Comparison of ENCODE assay signal across 8 cellular contexts in the genomic region with DNA sequence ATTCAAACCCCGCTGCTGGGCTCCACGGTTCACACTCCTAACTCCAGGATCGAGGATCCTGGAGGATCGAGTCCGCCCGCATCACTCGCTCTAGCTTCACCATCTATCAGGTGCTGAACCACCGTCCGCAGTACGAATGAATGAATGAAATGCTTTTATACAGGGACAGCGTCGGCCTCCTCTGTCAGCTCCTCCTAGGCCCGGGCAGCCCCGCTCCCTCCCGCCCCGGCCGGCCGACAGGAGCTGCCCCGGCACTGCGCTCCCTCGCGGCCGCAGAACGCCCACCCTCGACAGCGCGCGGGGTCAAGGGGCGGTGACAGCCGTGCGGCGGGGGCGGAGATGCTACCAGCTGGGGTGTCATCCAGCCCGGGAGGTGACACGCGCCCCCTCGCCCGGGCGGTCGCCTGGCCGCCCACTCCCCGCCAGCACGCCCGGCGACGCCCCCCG. TPM values are rescaled to one million over a fixed set of nuclear protein-coding genes. Genes with fewer than 3 reads are reported as not detected.
DNase-seq lines count a peak whose midpoint lies in the region; ATAC-seq, FAIRE-seq and TF ChIP-seq lines count a peak whose summit lies in the region.

No MANE protein-coding gene starts in this region.

- H2BK5ac ChIP-seq in H1 (ENCODE audit: low read depth, low read length), result no peak overlapping the region

- peak overlapping the region in 3 of 4 experiments; percentile 3 to 81 (median 20); a peak in 4 of 7 replicates for H3K9ac ChIP-seq in H1 (replicated peaks in 1 of 4; ENCODE audit: extremely low read depth in 1 of 4, low read depth in 3 of 4, low read length in 3 of 4)

- H3K4me3 ChIP-seq in H1 (ENCODE audit: extremely low read depth in 1 of 4, insufficient read depth in 2 of 4, low read depth in 3 of 4, low read length in 4 of 4) (peak overlapping the region; percentile 70 to 87 (median 80)), mucosa of descending colon (peak overlapping the region; percentile 61)

- H3K36me3 ChIP-seq in H1 (ENCODE audit: control insufficient read depth in 2 of 4, insufficient read depth in 4 of 4, low read length in 3 of 4) (peaks cover 0 to 4% (median 3%) of the 10 kb centered on the region in 4 experiments; a peak in 2 of 8 replicates), mucosa of descending colon (ENCODE audit: low read depth) (no peaks in the 10 kb centered on the region)

- peak; percentile 59 for ATAC-seq in HG02759 (IDR thresholded peaks at IDR 0.05; ENCODE audit: unreplicated experiment)
- ATAC-seq in mucosa of descending colon, result peak; percentile 79

- no peak overlapping the region for H2BK20ac ChIP-seq in H1 (ENCODE audit: low read length)

- TF ChIP-seq POLR2A in H1 (IDR thresholded peaks at IDR 0.05; ENCODE audit: control extremely low read depth in 1 of 2, low read depth in 2 of 2, low read length in 2 of 2), result no peak

- no peak overlapping the region for H4K91ac ChIP-seq in H1 (replicated peaks; ENCODE audit: insufficient read length, low read length)

- H3K27ac ChIP-seq in H1 (ENCODE audit: low read depth, low read length), result no peak overlapping the region

- TF ChIP-seq RAD21 in H1 (IDR thresholded peaks at IDR 0.05 in 1 of 2, conservative IDR thresholded peaks at IDR 0.05 in 1 of 2; ENCODE audit: low read depth in 2 of 2, low read length in 2 of 2), result peak in 1 of 2 experiments; percentile 34; a peak in 2 of 4 replicates

- peaks cover 0 to 12% of the 10 kb centered on the region in 2 experiments; a peak in 2 of 4 replicates for H3K79me2 ChIP-seq in H1 (ENCODE audit: control insufficient read depth in 1 of 2, insufficient read depth in 2 of 2, low read length in 2 of 2)

- no peak overlapping the region for H3K4ac ChIP-seq in H1 (replicated peaks; ENCODE audit: insufficient read length, low read depth, low read length)

- H3K36me3 Mint-ChIP-seq in activated CD4-positive, alpha-beta memory T cell treated with anti-CD3 and anti-CD28 coated beads, Interleukin-2, amount 10 ng/mL, durations not matched to agents 7 days and 5 days (ENCODE audit: low read depth), result peaks cover 27% of the 10 kb centered on the region

- WGBS in H1 (ENCODE audit: extremely low coverage in 1 of 2, insufficient coverage in 1 of 2, insufficient read length in 1 of 2, insufficient replicate concordance in 2 of 2, low coverage in 1 of 2, low lambda C conversion rate in 2 of 2, missing lambda C conversion rate in 1 of 2), 2 experiments, result 1% methylated on average over 13 of the region's 47 CpGs; no CpG with 5 or more reads in 1 of the 2 experiments

- no peak overlapping the region for H2BK120ac ChIP-seq in H1 (replicated peaks; ENCODE audit: low read depth, low read length)

- H2BK12ac ChIP-seq in H1 (ENCODE audit: low read depth, low read length), result no peak overlapping the region

- peak overlapping the region; percentile 89 for H3K14ac ChIP-seq in H1 (ENCODE audit: insufficient read length)

- no peak overlapping the region for H4K8ac ChIP-seq in H1 (ENCODE audit: extremely low read depth, insufficient read depth, low read length)

- no peak for TF ChIP-seq EP300 in H1 (IDR thresholded peaks at IDR 0.05; ENCODE audit: borderline replicate concordance in 1 of 2, low read depth in 2 of 2, low read length in 2 of 2)

- H3K18ac ChIP-seq in H1 (ENCODE audit: extremely low read depth, low read length), result no peak overlapping the region

- peak overlapping the region; percentile 31; the same call in 1 of the 2 replicates for H2AFZ ChIP-seq in H1 (ENCODE audit: low read length)

- TF ChIP-seq CTCF in H1 (IDR thresholded peaks at IDR 0.05; ENCODE audit: control extremely low read depth in 1 of 3, insufficient read depth in 1 of 3, low read depth in 1 of 3, low read length in 3 of 3), result peak; percentile 29 to 43 (median 37)
- TF ChIP-seq CTCF in mucosa of descending colon (IDR thresholded peaks at IDR 0.05), result no peak

- peak overlapping the region; percentile 63 for H3K27ac Mint-ChIP-seq in activated CD4-positive, alpha-beta memory T cell treated with anti-CD3 and anti-CD28 coated beads, Interleukin-2, amount 10 ng/mL, durations not matched to agents 7 days and 5 days

- no peaks in the 10 kb centered on the region for H3K27me3 ChIP-seq in H1 (replicated peaks in 1 of 4; ENCODE audit: control insufficient read depth in 3 of 4, extremely low read depth in 1 of 4, insufficient read depth in 3 of 4, low read length in 3 of 4)

- CTCF ChIA-PET in activated CD4-positive, alpha-beta memory T cell treated with anti-CD3 and anti-CD28 coated beads, Interleukin-2, amount 10 ng/mL, durations not matched to agents 7 days and 5 days (lab: Charles Lee), result interaction anchor here (0.7 to 2.1 kb wide), 6 partner anchors 9 to 160 kb away, joined by 3 to 7 read pairs (median 4); no protein-coding TSS in a partner anchor
- CTCF ChIA-PET in H1 (lab: Charles Lee; ENCODE audit: partially characterized antibody), result interaction anchor here (0.6 to 5.7 kb wide), 13 partner anchors 11 to 183 kb away, joined by 3 to 53 read pairs (median 5); no protein-coding TSS in a partner anchor

- peaks cover 6% of the 10 kb centered on the region; the same call in 1 of the 2 replicates for H3K79me1 ChIP-seq in H1 (ENCODE audit: low read depth, low read length)

- no peaks in the 10 kb centered on the region for H3K23me2 ChIP-seq in H1 (ENCODE audit: low read depth, low read length)

- H3K9me3 Mint-ChIP-seq in activated CD4-positive, alpha-beta memory T cell treated with anti-CD3 and anti-CD28 coated beads, Interleukin-2, amount 10 ng/mL, durations not matched to agents 7 days and 5 days, result no peaks in the 10 kb centered on the region

- H4K5ac ChIP-seq in H1 (ENCODE audit: insufficient read length, low read depth, low read length), result no peak overlapping the region

- H3K4me3 Mint-ChIP-seq in activated CD4-positive, alpha-beta memory T cell treated with anti-CD3 and anti-CD28 coated beads, Interleukin-2, amount 10 ng/mL, durations not matched to agents 7 days and 5 days, result peak overlapping the region; percentile 88

- no peak overlapping the region for H3K23ac ChIP-seq in H1 (ENCODE audit: insufficient read length)

- intact Hi-C loops in mucosa of descending colon (cut with DNase I, micrococcal nuclease), result no loop called here

- peaks cover 0 to 4% (median 0%) of the 10 kb centered on the region in 4 experiments; a peak in 1 of 7 replicates for H3K4me1 ChIP-seq in H1 (replicated peaks in 1 of 4; ENCODE audit: control insufficient read depth in 3 of 4, insufficient read depth in 4 of 4, low read length in 3 of 4)
- peaks cover 13% of the 10 kb centered on the region for H3K4me1 ChIP-seq in mucosa of descending colon (ENCODE audit: low read depth)

- H3K4me1 Mint-ChIP-seq in activated CD4-positive, alpha-beta memory T cell treated with anti-CD3 and anti-CD28 coated beads, Interleukin-2, amount 10 ng/mL, durations not matched to agents 7 days and 5 days, result peaks cover 36% of the 10 kb centered on the region

- peak overlapping the region; percentile 69 to 84 for H3K4me2 ChIP-seq in H1 (ENCODE audit: insufficient read depth in 1 of 2, low read depth in 2 of 2, low read length in 2 of 2)

- H3K9me3 ChIP-seq in H1 (ENCODE audit: insufficient read depth in 2 of 2, low read depth in 1 of 2, low read length in 1 of 2), result no peaks in the 10 kb centered on the region
- H3K9me3 ChIP-seq in mucosa of descending colon, result no peaks in the 10 kb centered on the region

- H4K20me1 ChIP-seq in H1 (replicated peaks in 1 of 2; ENCODE audit: control insufficient read depth in 1 of 2, insufficient read depth in 2 of 2, low read length in 2 of 2), result peaks cover 0 to 3% of the 10 kb centered on the region in 2 experiments

- POLR2A ChIA-PET in activated CD4-positive, alpha-beta memory T cell treated with anti-CD3 and anti-CD28 coated beads, Interleukin-2, amount 10 ng/mL, durations not matched to agents 7 days and 5 days (lab: Charles Lee), result interaction anchor here (0.8 to 3.0 kb wide), 13 partner anchors 10 to 396 kb away, joined by 3 to 41 read pairs (median 4); partner anchors contain the start of genes DDI2 and SPEN
- POLR2A ChIA-PET in H1 (lab: Charles Lee; ENCODE audit: partially characterized antibody), result interaction anchor here (1.0 to 2.5 kb wide), 8 partner anchors 14 to 160 kb away, joined by 3 to 10 read pairs (median 4); partner anchors contain the start of gene SPEN

- no peak for FAIRE-seq in H1 (lab: Jason Lieb, UNC)

- no peaks in the 10 kb centered on the region for H3K27me3 Mint-ChIP-seq in activated CD4-positive, alpha-beta memory T cell treated with anti-CD3 and anti-CD28 coated beads, Interleukin-2, amount 10 ng/mL, durations not matched to agents 7 days and 5 days

- DNase-seq in NCI-H526 (lab: John Stamatoyannopoulos, UW) (peak; percentile 4 to 66), NCI-H526 treated with DMSO at 0.1 percent for 48 hours (lab: John Stamatoyannopoulos, UW) (no peak), NCI-H1694 (lab: John Stamatoyannopoulos, UW) (peak; percentile 18), H1 (ENCODE audit: low read depth in 1 of 2, low spot score in 2 of 2) (peak in 1 of 2 experiments; percentile 80), mucosa of descending colon (peak in 2 of 3 donors; percentile 70 to 75)
- peak; percentile 69 for DNase-seq in activated CD4-positive, alpha-beta memory T cell treated with anti-CD3 and anti-CD28 coated beads, Interleukin-2, amount 10 ng/mL, durations not matched to agents 7 days and 5 days
- peak; percentile 62 to 83 for DNase-seq in stimulated activated CD8-positive, alpha-beta memory T cell treated with anti-CD3 and anti-CD28 coated beads, Interleukin-4, amount 100 ng/mL, for 4 hours (ENCODE audit: low read depth in 2 of 2, low spot score in 1 of 2)

- no peak overlapping the region for H2BK15ac ChIP-seq in H1 (ENCODE audit: low read length)

- H2AK5ac ChIP-seq in H1 (ENCODE audit: low read depth, low read length), result no peak overlapping the region

- H3K56ac ChIP-seq in H1 (replicated peaks; ENCODE audit: insufficient read length, low read depth, low read length), result no peak overlapping the region

RNA-seq across cellular contexts. Expression of gene ZBTB17, which starts 0.5 kb away (rescaled TPM):
- 10 to 100 TPM; 43.8 to 48.0 TPM for total RNA-seq in activated CD4-positive, alpha-beta memory T cell treated with anti-CD3 and anti-CD28 coated beads, Interleukin-2, amount 10 ng/mL, durations not matched to agents 7 days and 5 days
- 24.3 and 24.7 TPM in 2 replicates for total RNA-seq in H1 (2021; fragmentation: NEBNext Ultra II Directional; extraction: Animal tissue kit (Norgen Biotek cat#: 25700))
- polyA plus RNA-seq in H1 (2011; rRNA removed), result 36.2 and 58.6 TPM in 2 replicates
- 44.4 TPM for polyA plus RNA-seq in H1 (2011; cell fraction: cytosol; rRNA removed)
- 137 TPM for polyA plus RNA-seq in H1 (2011; cell fraction: nucleus; rRNA removed)
- 14.4 to 31.6 TPM (median 26.8 TPM) in 4 replicates for polyA plus RNA-seq in H1 (2012, experiment 1 of 2)
- polyA plus RNA-seq in H1 (2012, experiment 2 of 2), result 25.5 TPM
- 17.0 TPM for polyA plus RNA-seq in H1 (2013, experiment 1 of 2)
- 16.2 TPM for polyA plus RNA-seq in H1 (2013, experiment 2 of 2)
- polyA minus RNA-seq in H1 (2011; rRNA and poly(A)+ RNA removed), result 27.1 and 35.6 TPM in 2 replicates
- 20.1 TPM for polyA minus RNA-seq in H1 (2011; cell fraction: cytosol; rRNA and poly(A)+ RNA removed)
- 32.4 TPM for polyA minus RNA-seq in H1 (2011; cell fraction: nucleus; rRNA and poly(A)+ RNA removed)
- 10 to 100 TPM; 29.2 to 40.8 (median 34.6) TPM for total RNA-seq in mucosa of descending colon

RNA-seq across cellular contexts. Expression of gene SRARP, which starts 28.7 kb away (rescaled TPM):
- total RNA-seq in activated CD4-positive, alpha-beta memory T cell treated with anti-CD3 and anti-CD28 coated beads, Interleukin-2, amount 10 ng/mL, durations not matched to agents 7 days and 5 days, result not detected
- not detected in 2 replicates for total RNA-seq in H1 (2021; fragmentation: NEBNext Ultra II Directional; extraction: Animal tissue kit (Norgen Biotek cat#: 25700))
- polyA plus RNA-seq in H1 (2011; rRNA removed), result not detected in 2 replicates
- polyA plus RNA-seq in H1 (2011; cell fraction: cytosol; rRNA removed), result not detected
- polyA plus RNA-seq in H1 (2011; cell fraction: nucleus; rRNA removed), result not detected
- polyA plus RNA-seq in H1 (2012, experiment 1 of 2), result not detected in 4 replicates
- not detected for polyA plus RNA-seq in H1 (2012, experiment 2 of 2)
- polyA plus RNA-seq in H1 (2013, experiment 1 of 2), result not detected
- 0.02 TPM for polyA plus RNA-seq in H1 (2013, experiment 2 of 2)
- polyA minus RNA-seq in H1 (2011; rRNA and poly(A)+ RNA removed), result not detected in 2 replicates
- polyA minus RNA-seq in H1 (2011; cell fraction: cytosol; rRNA and poly(A)+ RNA removed), result not detected
- polyA minus RNA-seq in H1 (2011; cell fraction: nucleus; rRNA and poly(A)+ RNA removed), result not detected
- not detected for total RNA-seq in mucosa of descending colon

RNA-seq across cellular contexts. Expression of gene HSPB7, which starts 42.5 kb away (rescaled TPM):
- not detected for total RNA-seq in activated CD4-positive, alpha-beta memory T cell treated with anti-CD3 and anti-CD28 coated beads, Interleukin-2, amount 10 ng/mL, durations not matched to agents 7 days and 5 days
- not detected in 2 replicates for total RNA-seq in H1 (2021; fragmentation: NEBNext Ultra II Directional; extraction: Animal tissue kit (Norgen Biotek cat#: 25700))
- 0.19 TPM in 1 of 2 replicates, not detected in the other for polyA plus RNA-seq in H1 (2011; rRNA removed)
- polyA plus RNA-seq in H1 (2011; cell fraction: cytosol; rRNA removed), result 0.14 TPM
- 0.54 TPM for polyA plus RNA-seq in H1 (2011; cell fraction: nucleus; rRNA removed)
- 0.13 to 0.64 TPM (median 0.33 TPM) in 4 replicates for polyA plus RNA-seq in H1 (2012, experiment 1 of 2)
- not detected for polyA plus RNA-seq in H1 (2012, experiment 2 of 2)
- 0.04 TPM for polyA plus RNA-seq in H1 (2013, experiment 1 of 2)
- 0.02 TPM for polyA plus RNA-seq in H1 (2013, experiment 2 of 2)
- not detected in 2 replicates for polyA minus RNA-seq in H1 (2011; rRNA and poly(A)+ RNA removed)
- polyA minus RNA-seq in H1 (2011; cell fraction: cytosol; rRNA and poly(A)+ RNA removed), result not detected
- polyA minus RNA-seq in H1 (2011; cell fraction: nucleus; rRNA and poly(A)+ RNA removed), result 0.20 TPM
- total RNA-seq in mucosa of descending colon, result 10 to 100 TPM in 2 of 3 donors, 1 to 10 TPM in 1; 1.5 to 78.0 (median 13.0) TPM

RNA-seq across cellular contexts. Expression of gene CLCNKA, which starts 46.5 kb away (rescaled TPM):
- under 1 TPM; 0.13 to 0.20 TPM for total RNA-seq in activated CD4-positive, alpha-beta memory T cell treated with anti-CD3 and anti-CD28 coated beads, Interleukin-2, amount 10 ng/mL, durations not matched to agents 7 days and 5 days
- total RNA-seq in H1 (2021; fragmentation: NEBNext Ultra II Directional; extraction: Animal tissue kit (Norgen Biotek cat#: 25700)), result 0.95 and 1.3 TPM in 2 replicates
- 2.0 and 3.9 TPM in 2 replicates for polyA plus RNA-seq in H1 (2011; rRNA removed)
- 2.8 TPM for polyA plus RNA-seq in H1 (2011; cell fraction: cytosol; rRNA removed)
- 22.4 TPM for polyA plus RNA-seq in H1 (2011; cell fraction: nucleus; rRNA removed)
- 0.77 to 2.4 TPM (median 0.99 TPM) in 4 replicates for polyA plus RNA-seq in H1 (2012, experiment 1 of 2)
- polyA plus RNA-seq in H1 (2012, experiment 2 of 2), result 0.42 TPM
- polyA plus RNA-seq in H1 (2013, experiment 1 of 2), result 1.6 TPM
- 1.5 TPM for polyA plus RNA-seq in H1 (2013, experiment 2 of 2)
- polyA minus RNA-seq in H1 (2011; rRNA and poly(A)+ RNA removed), result 0.80 and 1.0 TPM in 2 replicates
- polyA minus RNA-seq in H1 (2011; cell fraction: cytosol; rRNA and poly(A)+ RNA removed), result not detected
- polyA minus RNA-seq in H1 (2011; cell fraction: nucleus; rRNA and poly(A)+ RNA removed), result 2.7 TPM
- 1 to 10 TPM in 2 of 3 donors, not detected in 1; 1.3 to 3.4 TPM for total RNA-seq in mucosa of descending colon
